8 cellular contexts compared by ENCODE assay signal in the genomic region with DNA sequence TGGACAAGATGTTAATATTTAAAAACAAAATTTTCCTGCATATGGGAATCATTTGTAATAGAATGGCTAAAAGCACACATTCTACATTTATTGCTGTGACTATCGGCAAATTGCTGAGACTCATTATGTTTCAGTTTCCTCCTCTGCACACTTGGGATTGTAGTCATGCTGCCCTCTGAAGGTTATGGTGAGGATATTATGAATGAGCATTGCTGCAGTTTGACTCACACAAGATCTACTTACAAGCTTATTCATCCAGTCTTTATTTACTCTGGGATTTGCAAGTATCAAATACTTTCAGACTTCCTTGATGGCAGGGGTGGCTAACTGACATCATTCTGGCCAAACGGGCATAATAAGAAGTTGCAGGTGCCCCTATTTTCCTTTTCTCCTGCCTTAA. TPM values are rescaled to one million over a fixed set of nuclear protein-coding genes. Genes with fewer than 3 reads are reported as not detected.
DNase-seq lines count a peak whose midpoint lies in the region; ATAC-seq and TF ChIP-seq lines count a peak whose summit lies in the region.

No MANE protein-coding gene starts in this region.

- H3K27me3 ChIP-seq in KMS-11 (ENCODE audit: insufficient read depth, low read depth): no peaks in the 10 kb centered on the region
- H3K27me3 ChIP-seq in stomach: no peaks in the 10 kb centered on the region

- TF ChIP-seq POLR2A in stomach (IDR thresholded peaks at IDR 0.05) (no peak), lower leg skin (IDR thresholded peaks at IDR 0.05) (no peak)

- 6 to 9% (median 8%) methylated on average over 2 of the region's 2 CpGs for WGBS in stomach, 5 donors
- WGBS in lower leg skin, 2 donors: 29 to 31% methylated on average over 2 of the region's 2 CpGs

- peaks cover 4% of the 10 kb centered on the region for H3K4me1 Mint-ChIP-seq in activated T-helper 17 cell treated with anti-CD3 and anti-CD28 coated beads, Interleukin-2, amount 50 U/mL, for 72 hours

- H3K36me3 Mint-ChIP-seq in activated T-helper 17 cell treated with anti-CD3 and anti-CD28 coated beads, Interleukin-2, amount 50 U/mL, for 72 hours (ENCODE audit: low read depth): no peaks in the 10 kb centered on the region

- intact Hi-C loops in left ventricle myocardium superior (cut with micrococcal nuclease): loop anchor here (5.0 kb wide), 2 partner anchors 401 to 516 kb away; no protein-coding TSS in a partner anchor
- intact Hi-C loops in stomach (cut with DNase I; ENCODE audit: low total_unique reads): loop anchor here (10.0 kb wide), 2 partner anchors 348 to 518 kb away; no protein-coding TSS in a partner anchor
- intact Hi-C loops in lower leg skin (cut with DNase I; ENCODE audit: low total_unique reads): loop anchor here (10.0 kb wide), 1 partner anchor 252 kb away; no protein-coding TSS in a partner anchor

- H3K9me3 Mint-ChIP-seq in activated T-helper 17 cell treated with anti-CD3 and anti-CD28 coated beads, Interleukin-2, amount 50 U/mL, for 72 hours: no peaks in the 10 kb centered on the region

- TF ChIP-seq CTCF in KMS-11 (conservative IDR thresholded peaks at IDR 0.05; ENCODE audit: low read depth, low read length) (peak; percentile 65), stomach (IDR thresholded peaks at IDR 0.05) (peak in 5 of 7 experiments; percentile 34 to 50 (median 45)), lower leg skin (IDR thresholded peaks at IDR 0.05) (no peak)

- no peak overlapping the region for H3K4me3 ChIP-seq in KMS-11 (IDR thresholded peaks at IDR 0.05; ENCODE audit: insufficient read depth, low read depth, low read length)
- no peak overlapping the region for H3K4me3 ChIP-seq in stomach
- H3K4me3 ChIP-seq in lower leg skin (ENCODE audit: low read depth, poor library complexity, severe bottlenecking): no peak overlapping the region

- peaks cover 4% of the 10 kb centered on the region; the same call in 1 of the 2 replicates for H3K79me2 ChIP-seq in KMS-11 (ENCODE audit: insufficient read depth, low read depth)

- H3K4me3 Mint-ChIP-seq in activated T-helper 17 cell treated with anti-CD3 and anti-CD28 coated beads, Interleukin-2, amount 50 U/mL, for 72 hours: no peak overlapping the region

- peaks cover 13% of the 10 kb centered on the region for H3K27me3 Mint-ChIP-seq in activated T-helper 17 cell treated with anti-CD3 and anti-CD28 coated beads, Interleukin-2, amount 50 U/mL, for 72 hours

- DNase-seq in Daoy (ENCODE audit: low read depth) (peak; percentile 92), left ventricle myocardium superior (no peak), stomach (no peak), lower leg skin (ENCODE audit: low spot score in 2 of 2) (no peak)
- no peak for DNase-seq in effector CD8-positive, alpha-beta T cell (lab: John Stamatoyannopoulos, UW)

- no peaks in the 10 kb centered on the region for H3K36me3 ChIP-seq in KMS-11 (ENCODE audit: insufficient read depth)
- H3K36me3 ChIP-seq in stomach: no peaks in the 10 kb centered on the region

- H2AFZ ChIP-seq in KMS-11 (ENCODE audit: low read depth): peak overlapping the region; percentile 32; the same call in 1 of the 2 replicates

- ATAC-seq in activated T-helper 17 cell treated with anti-CD3 and anti-CD28 coated beads, Interleukin-2, amount 50 U/mL, for 72 hours (replicated peaks): peak; percentile 99
- ATAC-seq in left ventricle myocardium superior (peak; percentile 72), HG03045 (IDR thresholded peaks at IDR 0.05; ENCODE audit: unreplicated experiment) (no peak)

- no peaks in the 10 kb centered on the region for H4K20me1 ChIP-seq in KMS-11 (ENCODE audit: insufficient read depth)

- H3K9me3 ChIP-seq in stomach: no peaks in the 10 kb centered on the region

- no peak overlapping the region for H3K27ac Mint-ChIP-seq in activated T-helper 17 cell treated with anti-CD3 and anti-CD28 coated beads, Interleukin-2, amount 50 U/mL, for 72 hours

- no peak overlapping the region for H3K9ac ChIP-seq in KMS-11

- H3K4me2 ChIP-seq in KMS-11: peak overlapping the region; percentile 32

- TF ChIP-seq EP300 in stomach (IDR thresholded peaks at IDR 0.05): no peak

- peaks cover 56% of the 10 kb centered on the region for H3K4me1 ChIP-seq in KMS-11 (ENCODE audit: low read depth, poor library complexity, severe bottlenecking)
- H3K4me1 ChIP-seq in stomach: peaks cover 0 to 24% (median 3%) of the 10 kb centered on the region in 4 donors

- H3K27ac ChIP-seq in KMS-11 (0 out of 2 replicates have a peak overlapping the region, but pooled peaks have one; percentile 1), stomach (peak overlapping the region in 1 of 5 donors; percentile 45)

RNA-seq across cellular contexts. Expression of a gene that starts 9.5 kb away (rescaled TPM):
- total RNA-seq in Daoy (2014; rRNA removed; shearing (Covaris generic)): 10.3 and 10.4 TPM in 2 replicates
- total RNA-seq in activated T-helper 17 cell treated with anti-CD3 and anti-CD28 coated beads, Interleukin-2, amount 50 U/mL, for 72 hours: 10 to 100 TPM; 26.6 to 67.7 TPM
- total RNA-seq in left ventricle myocardium superior: 19.6 TPM
- total RNA-seq in stomach: 10 to 100 TPM in 3 of 5 donors, 1 to 10 TPM in 1, not detected in 1; 8.0 to 39.7 (median 17.5) TPM
- polyA plus RNA-seq in stomach: 10 to 100 TPM; 21.2 to 21.9 (median 21.7) TPM
- total RNA-seq in lower leg skin: 10 to 100 TPM; 23.5 to 42.5 (median 37.6) TPM

Comparison
In these comparisons a context has a peak if more than half of its experiments do, and no peak if none do; other contexts are left out.
1. CTCF ChIP-seq: peak in KMS-11 (single experiment) and stomach (5 of 7); none in lower leg skin (0 of 3).